ENCODE assay signal across 8 cellular contexts in the genomic region with DNA sequence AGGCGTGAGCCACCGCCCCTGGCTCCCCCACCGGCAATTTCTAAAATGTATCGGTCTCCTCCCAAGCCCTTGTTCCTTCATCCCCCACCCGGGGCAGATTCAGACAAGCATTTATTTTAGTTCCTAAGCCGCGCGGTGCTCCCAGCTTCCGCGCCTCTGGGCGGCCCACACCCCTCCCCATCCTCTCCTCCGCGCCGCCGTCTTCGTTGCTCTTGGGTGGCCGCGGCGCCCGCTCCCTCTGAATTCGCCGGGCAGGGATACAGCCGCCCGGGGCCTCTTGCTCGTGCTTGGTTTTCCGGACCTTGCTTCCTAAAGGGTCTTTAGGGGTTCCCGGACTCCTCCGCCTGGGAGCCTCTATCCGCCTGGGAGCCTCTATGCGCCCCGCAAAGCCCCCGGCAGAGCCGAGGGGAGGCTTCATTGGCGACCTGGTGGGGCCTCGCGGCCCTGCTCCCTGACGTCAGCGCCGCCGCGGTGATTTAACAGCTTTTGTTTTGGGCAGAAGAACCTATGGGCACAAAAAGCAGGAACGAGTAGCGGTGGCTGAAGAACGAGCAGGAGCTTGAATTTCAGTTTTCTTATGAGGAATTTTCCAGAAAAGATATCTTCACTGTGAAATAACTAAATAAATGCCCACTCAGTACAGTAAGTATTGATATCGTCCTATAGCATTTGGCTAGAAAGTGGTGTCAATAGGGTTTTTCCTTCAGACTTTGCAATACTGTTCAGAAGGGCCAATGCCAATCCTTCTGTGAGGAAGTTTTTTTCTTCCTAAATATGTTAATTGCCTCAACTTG. TPM values are rescaled to one million over a fixed set of nuclear protein-coding genes. Genes with fewer than 3 reads are reported as not detected.
DNase-seq lines count a peak whose midpoint lies in the region; ATAC-seq and TF ChIP-seq lines count a peak whose summit lies in the region.

No MANE protein-coding gene starts in this region.

- peak; percentile 85 for ATAC-seq in GM21717 (IDR thresholded peaks at IDR 0.05; ENCODE audit: unreplicated experiment)

- DNase-seq in DMS79 (lab: John Stamatoyannopoulos, UW) (peak; percentile 73), RPMI7951 (ENCODE audit: low read depth) (peak; percentile 84), fibroblast of villous mesenchyme (ENCODE audit: low read depth) (peak; percentile 74), nephron progenitor cell (peak; percentile 77)
- peak; percentile 76 for DNase-seq in Jurkat, Clone E6-1 (ENCODE audit: low read depth, low spot score)
- DNase-seq in activated effector memory CD4-positive, alpha-beta T cell treated with Interleukin-2 at 50 U/mL for 16 hours = peak; percentile 56

- H3K4me1 Mint-ChIP-seq in nephron progenitor cell = peaks cover 35% of the 10 kb centered on the region
- H3K4me1 Mint-ChIP-seq in stimulated activated naive CD8-positive, alpha-beta T cell treated with anti-CD3 and anti-CD28 coated beads, Interleukin-15, Interleukin-2, amounts not matched to agents 100 ng/mL and 50 ng/mL, for 24 hours (ENCODE audit: low read depth) = peaks cover 16% of the 10 kb centered on the region

- H3K27ac Mint-ChIP-seq in nephron progenitor cell = peak overlapping the region; percentile 99
- H3K27ac Mint-ChIP-seq in stimulated activated naive CD8-positive, alpha-beta T cell treated with anti-CD3 and anti-CD28 coated beads, Interleukin-15, Interleukin-2, amounts not matched to agents 100 ng/mL and 50 ng/mL, for 24 hours = peak overlapping the region; percentile 93

- TF ChIP-seq CTCF in fibroblast of villous mesenchyme (IDR thresholded peaks at IDR 0.05; ENCODE audit: insufficient read depth, low read depth, low read length) (no peak), nephron progenitor cell (IDR thresholded peaks at IDR 0.05) (no peak)

- H3K36me3 Mint-ChIP-seq in nephron progenitor cell (ENCODE audit: low read depth) = peaks cover 5% of the 10 kb centered on the region
- H3K36me3 Mint-ChIP-seq in stimulated activated naive CD8-positive, alpha-beta T cell treated with anti-CD3 and anti-CD28 coated beads, Interleukin-15, Interleukin-2, amounts not matched to agents 100 ng/mL and 50 ng/mL, for 24 hours (ENCODE audit: low read depth) = no peaks in the 10 kb centered on the region

- H3K4me3 Mint-ChIP-seq in nephron progenitor cell = peak overlapping the region; percentile 94
- peak overlapping the region; percentile 88 for H3K4me3 Mint-ChIP-seq in stimulated activated naive CD8-positive, alpha-beta T cell treated with anti-CD3 and anti-CD28 coated beads, Interleukin-15, Interleukin-2, amounts not matched to agents 100 ng/mL and 50 ng/mL, for 24 hours

- peak overlapping the region; percentile 88 for H3K4me3 ChIP-seq in Jurkat, Clone E6-1 (ENCODE audit: low read length)
- H3K4me3 ChIP-seq in fibroblast of villous mesenchyme (ENCODE audit: low read depth, low read length) = peak overlapping the region; percentile 76

- no peaks in the 10 kb centered on the region for H3K9me3 Mint-ChIP-seq in nephron progenitor cell
- no peaks in the 10 kb centered on the region for H3K9me3 Mint-ChIP-seq in stimulated activated naive CD8-positive, alpha-beta T cell treated with anti-CD3 and anti-CD28 coated beads, Interleukin-15, Interleukin-2, amounts not matched to agents 100 ng/mL and 50 ng/mL, for 24 hours

- no peaks in the 10 kb centered on the region for H3K27me3 Mint-ChIP-seq in nephron progenitor cell (ENCODE audit: low read depth, poor library complexity)
- H3K27me3 Mint-ChIP-seq in stimulated activated naive CD8-positive, alpha-beta T cell treated with anti-CD3 and anti-CD28 coated beads, Interleukin-15, Interleukin-2, amounts not matched to agents 100 ng/mL and 50 ng/mL, for 24 hours = peaks cover 4% of the 10 kb centered on the region

RNA-seq across cellular contexts. Expression of a gene that starts 37.3 kb away (rescaled TPM):
- polyA plus RNA-seq in Jurkat, Clone E6-1 (2012; ENCODE audit: insufficient read depth, insufficient read length) = 68.7 TPM
- 82.5 and 96.2 TPM in 2 replicates for total RNA-seq in RPMI7951 (2014; rRNA removed; shearing (Covaris generic))
- 58.9 and 60.9 TPM in 2 replicates for total RNA-seq in fibroblast of villous mesenchyme

RNA-seq across cellular contexts. Expression of a gene that starts 37.5 kb away (rescaled TPM):
- polyA plus RNA-seq in Jurkat, Clone E6-1 (2012; ENCODE audit: insufficient read depth, insufficient read length) = 2.0 TPM
- total RNA-seq in RPMI7951 (2014; rRNA removed; shearing (Covaris generic)) = 0.59 TPM in 1 of 2 replicates, not detected in the other
- total RNA-seq in fibroblast of villous mesenchyme = 0.97 and 1.3 TPM in 2 replicates

Comparison
In these comparisons a context has a peak if more than half of its experiments do, and no peak if none do; other contexts are left out.
1. Peak in every context shown above with its lines: DNase-seq, ATAC-seq and H3K4me3 ChIP-seq.